14 cellular contexts compared by ENCODE assay signal in the genomic region with DNA sequence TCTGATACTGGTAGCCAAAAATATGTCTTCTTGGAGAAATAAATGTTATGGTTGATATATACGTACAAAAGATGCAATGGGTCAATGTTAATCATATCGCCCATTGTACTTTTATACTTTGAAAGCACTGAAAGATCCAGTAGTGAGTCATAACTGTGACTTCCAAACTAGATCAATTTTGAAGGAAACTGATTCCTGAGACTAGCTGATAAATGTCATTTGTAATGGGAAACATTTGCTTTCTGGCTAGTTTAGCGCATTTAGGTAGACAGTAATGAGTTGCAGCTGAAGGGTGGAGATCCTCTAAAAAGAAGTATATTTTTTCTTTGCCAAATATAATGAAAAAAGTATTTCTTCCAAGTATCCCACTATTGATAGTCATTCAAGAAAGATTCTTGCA. TPM values are rescaled to one million over a fixed set of nuclear protein-coding genes. Genes with fewer than 3 reads are reported as not detected.
DNase-seq lines count a peak whose midpoint lies in the region; ATAC-seq and TF ChIP-seq lines count a peak whose summit lies in the region.
"Had no signal": no experiment of that assay in that cellular context is flagged by ENCODE, and none has a peak within 500 bp of the region (broad histone marks: within the 10 kb centered on the region; RNA-seq: fewer than 3 reads in every experiment).

No MANE protein-coding gene starts in this region.

- peak; percentile 81 for ATAC-seq in SK-N-SH treated with all-trans-retinoic acid at 6 μM for 48 hours
- ATAC-seq in left lung = no peak
- ATAC-seq: HepG2 had no signal

- no peak overlapping the region for H3K27ac ChIP-seq in left lung
- H3K27ac ChIP-seq: BLaER1 had no signal

- TF ChIP-seq CTCF in fibroblast of mammary gland (conservative IDR thresholded peaks at IDR 0.05; ENCODE audit: control insufficient read depth, insufficient read depth, low read depth, low read length) = no peak
- TF ChIP-seq CTCF in left lung (IDR thresholded peaks at IDR 0.05) = no peak

- H3K27me3 ChIP-seq in left lung = no peaks in the 10 kb centered on the region
- H3K27me3 ChIP-seq: BLaER1 had no signal

- H3K36me3 ChIP-seq in left lung = no peaks in the 10 kb centered on the region
- H3K36me3 ChIP-seq: BLaER1 had no signal

- peak; percentile 28 for DNase-seq in AG20443 (ENCODE audit: low spot score)
- DNase-seq in fibroblast of mammary gland (ENCODE audit: low read depth) = peak; percentile 59
- no peak for DNase-seq in epidermal melanocyte (ENCODE audit: insufficient read length, low spot score)
- no peak for DNase-seq in GOT3 (lab: John Stamatoyannopoulos, UW)
- DNase-seq in left lung = no peak
- DNase-seq: CD4-positive, alpha-beta memory T cell; DMS153; DMS79; GDM1; HCEC 1CT; KBM-7 had no signal

- no peak overlapping the region for H3K4me3 ChIP-seq in fibroblast of mammary gland (ENCODE audit: control insufficient read depth, low read depth, low read length)
- H3K4me3 ChIP-seq in left lung = no peak overlapping the region
- H3K4me3 ChIP-seq: BLaER1 had no signal

- no peaks in the 10 kb centered on the region for H3K4me1 ChIP-seq in left lung
- H3K4me1 ChIP-seq: BLaER1 had no signal

- H3K9me3 ChIP-seq in left lung = no peaks in the 10 kb centered on the region
- H3K9me3 ChIP-seq: BLaER1 had no signal

- intact Hi-C loops in left lung (cut with DNase I) = no loop called here

TF ChIP-seq in SK-N-SH treated with all-trans-retinoic acid at 6 μM for 48 hours, 23 proteins besides CTCF, POLR2A, EP300 and RAD21:
- no peak for TF ChIP-seq TSHZ2 (CRISPR knock-in tag; IDR thresholded peaks at IDR 0.05)
- no peak for TF ChIP-seq OSR1 (CRISPR knock-in tag; IDR thresholded peaks at IDR 0.05)
- peak; percentile 85; the same call in 1 of the 2 replicates for TF ChIP-seq ZC3H10 (CRISPR knock-in tag; IDR thresholded peaks at IDR 0.05)
- TF ChIP-seq GLIS3 (CRISPR knock-in tag; IDR thresholded peaks at IDR 0.05) = no peak
- peak; percentile 89 for TF ChIP-seq TOX (CRISPR knock-in tag; IDR thresholded peaks at IDR 0.05; ENCODE audit: borderline replicate concordance)
- no peak for TF ChIP-seq ZNF8 (CRISPR knock-in tag; IDR thresholded peaks at IDR 0.05)
TF ChIP-seq in SK-N-SH treated with all-trans-retinoic acid at 6 μM for 48 hours: peak in this region for 2.

RNA-seq across cellular contexts. Expression of gene ARHGAP21, which starts 53.5 kb away (rescaled TPM):
- 10 to 100 TPM; 74.3 to 79.3 TPM for total RNA-seq in left lung

Comparison
In these comparisons a context has a peak if more than half of its experiments do, and no peak if none do; other contexts are left out.
1. DNase-seq: peak in AG20443 (single experiment) and fibroblast of mammary gland (single experiment); none in epidermal melanocyte (single experiment), GOT3 (single experiment) and left lung (0 of 2).